Comparison of ENCODE assay signal across 19 cellular contexts in genomic region chr6:13796781-13797180, GRCh38.
"Had no signal": no experiment of that assay in that cellular context is flagged by ENCODE, and none has a peak within 500 bp of the region (broad histone marks: within the 10 kb centered on the region; RNA-seq: fewer than 3 reads in every experiment).

No MANE protein-coding gene starts in this region.

- FAIRE-seq: endothelial cell of umbilical vein had no signal

- H3K27me3 Mint-ChIP-seq: activated naive CD8-positive, alpha-beta T cell treated with anti-CD3 and anti-CD28 coated beads, Interleukin-2, amount 50 U/mL, for 24 hours; natural killer cell treated with Interleukin-12 subunit alpha and Interleukin-12 subunit beta and Interleukin-15 and Interleukin-18, amount 100 ng/mL, for 72 hours had no signal

- H3K27me3 ChIP-seq: ascending aorta, colonic mucosa, stomach, uterus had no signal

- H3K4me3 Mint-ChIP-seq: activated CD8-positive, alpha-beta T cell treated with anti-CD3 and anti-CD28 coated beads, Interleukin-2, amount 10 ng/mL, durations not matched to agents 7 days and 5 days; activated naive CD8-positive, alpha-beta T cell treated with anti-CD3 and anti-CD28 coated beads, Interleukin-2, amount 50 U/mL, for 24 hours; activated T-helper 1 cell treated with anti-CD3 and anti-CD28 coated beads, Interleukin-12 subunit alpha, Interleukin-12 subunit beta, Interleukin-2, Interleukin-4 antibody, amounts not matched to agents 30 ng/mL and 10 ng/mL and 1 ng/mL, durations not matched to agents 14 hours and 24 hours and 36 hours; natural killer cell treated with Interleukin-12 subunit alpha and Interleukin-12 subunit beta and Interleukin-15 and Interleukin-18, amount 100 ng/mL, for 72 hours; WTC11 had no signal

- H3K4me3 ChIP-seq: ascending aorta, colonic mucosa, lung, stomach, uterus had no signal

- ATAC-seq: activated CD8-positive, alpha-beta T cell treated with anti-CD3 and anti-CD28 coated beads, Interleukin-2, amount 10 ng/mL, durations not matched to agents 7 days and 5 days; activated naive CD8-positive, alpha-beta T cell treated with anti-CD3 and anti-CD28 coated beads, Interleukin-2, amount 50 U/mL, for 24 hours; natural killer cell treated with Interleukin-12 subunit alpha and Interleukin-12 subunit beta and Interleukin-15 and Interleukin-18, amount 100 ng/mL, for 72 hours; sciatic nerve; WTC11 had no signal

- H3K36me3 ChIP-seq: colonic mucosa, uterus had no signal

- H3K27ac Mint-ChIP-seq: activated CD8-positive, alpha-beta T cell treated with anti-CD3 and anti-CD28 coated beads, Interleukin-2, amount 10 ng/mL, durations not matched to agents 7 days and 5 days; activated naive CD8-positive, alpha-beta T cell treated with anti-CD3 and anti-CD28 coated beads, Interleukin-2, amount 50 U/mL, for 24 hours; activated T-helper 1 cell treated with anti-CD3 and anti-CD28 coated beads, Interleukin-12 subunit alpha, Interleukin-12 subunit beta, Interleukin-2, Interleukin-4 antibody, amounts not matched to agents 30 ng/mL and 10 ng/mL and 1 ng/mL, durations not matched to agents 14 hours and 24 hours and 36 hours; natural killer cell treated with Interleukin-12 subunit alpha and Interleukin-12 subunit beta and Interleukin-15 and Interleukin-18, amount 100 ng/mL, for 72 hours; WTC11 had no signal

- H3K27ac ChIP-seq: ascending aorta, colonic mucosa, uterus had no signal

- DNase-seq: activated CD4-positive, alpha-beta T cell treated with anti-CD3 and anti-CD28 coated beads for 48 hours; activated CD8-positive, alpha-beta memory T cell treated with anti-CD3 and anti-CD28 coated beads, Interleukin-2, amount 50 U/mL, for 48 hours; activated CD8-positive, alpha-beta T cell treated with anti-CD3 and anti-CD28 coated beads, Interleukin-2, amount 10 ng/mL, durations not matched to agents 7 days and 5 days; activated naive CD4-positive, alpha-beta T cell; activated naive CD8-positive, alpha-beta T cell treated with anti-CD3 and anti-CD28 coated beads, Interleukin-2, amount 50 U/mL, for 24 hours; caudate nucleus; colonic mucosa; effector CD4-positive, alpha-beta T cell; hypothalamus; stimulated activated CD4-positive, alpha-beta T cell treated with anti-CD3 and anti-CD28 coated beads, Interleukin-2, amount 100 ng/mL, for 48 hours; stomach; uterus had no signal

- H3K4me1 ChIP-seq: colonic mucosa, uterus had no signal

- H3K9me3 ChIP-seq: ascending aorta, colonic mucosa, stomach, uterus had no signal

- H3K9me3 Mint-ChIP-seq: activated naive CD8-positive, alpha-beta T cell treated with anti-CD3 and anti-CD28 coated beads, Interleukin-2, amount 50 U/mL, for 24 hours; activated T-helper 1 cell treated with anti-CD3 and anti-CD28 coated beads, Interleukin-12 subunit alpha, Interleukin-12 subunit beta, Interleukin-2, Interleukin-4 antibody, amounts not matched to agents 30 ng/mL and 10 ng/mL and 1 ng/mL, durations not matched to agents 14 hours and 24 hours and 36 hours; natural killer cell treated with Interleukin-12 subunit alpha and Interleukin-12 subunit beta and Interleukin-15 and Interleukin-18, amount 100 ng/mL, for 72 hours; WTC11 had no signal
